ENCODE assay signal across 8 cellular contexts in the genomic region with DNA sequence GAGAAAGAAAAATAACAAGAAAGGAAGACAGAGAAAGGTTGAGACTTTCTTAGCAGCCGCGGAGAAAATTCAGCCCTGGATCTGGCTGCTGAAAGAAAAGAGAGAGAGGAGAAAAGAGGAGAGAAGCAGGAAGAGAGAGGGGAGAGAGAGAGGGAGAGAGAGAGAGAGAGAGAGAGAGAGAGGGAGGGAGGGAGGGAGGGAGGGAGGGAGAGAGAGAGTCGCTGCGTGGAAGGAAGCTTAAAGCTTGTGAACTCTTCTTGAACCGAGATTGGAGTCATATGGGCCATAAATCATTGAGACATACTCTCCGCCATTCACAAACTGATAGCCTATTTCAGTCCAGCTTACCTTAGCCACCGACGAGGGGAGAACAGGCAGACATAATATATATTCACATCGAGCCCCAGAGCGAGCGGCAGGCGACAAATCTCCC. TPM values are rescaled to one million over a fixed set of nuclear protein-coding genes. Genes with fewer than 3 reads are reported as not detected.
DNase-seq lines count a peak whose midpoint lies in the region; ATAC-seq and TF ChIP-seq lines count a peak whose summit lies in the region.

No MANE protein-coding gene starts in this region.

- no peaks in the 10 kb centered on the region for H3K27me3 ChIP-seq in rectal smooth muscle tissue (ENCODE audit: control insufficient read depth, insufficient read depth, low read length)

- no peak for DNase-seq in stimulated activated naive CD8-positive, alpha-beta T cell treated with anti-CD3 and anti-CD28 coated beads, Interleukin-15, Interleukin-2, amounts not matched to agents 100 U/mL and 50 U/mL, for 24 hours
- DNase-seq in SK-MEL-5 (ENCODE audit: low read depth, low spot score) (peak; percentile 8), foreskin fibroblast (peak; percentile 44 to 71), chondrocyte (ENCODE audit: low spot score) (no peak)

- H3K36me3 Mint-ChIP-seq in stimulated activated naive CD8-positive, alpha-beta T cell treated with anti-CD3 and anti-CD28 coated beads, Interleukin-15, Interleukin-2, amounts not matched to agents 100 ng/mL and 50 ng/mL, for 24 hours (ENCODE audit: low read depth), result no peaks in the 10 kb centered on the region
- no peaks in the 10 kb centered on the region for H3K36me3 Mint-ChIP-seq in chondrocyte (ENCODE audit: low read depth)

- H3K9ac ChIP-seq in rectal smooth muscle tissue (ENCODE audit: low read length), result no peak overlapping the region

- no peaks in the 10 kb centered on the region for H3K36me3 ChIP-seq in rectal smooth muscle tissue (ENCODE audit: control insufficient read depth, insufficient read depth, low read length)

- H3K4me3 Mint-ChIP-seq in stimulated activated naive CD8-positive, alpha-beta T cell treated with anti-CD3 and anti-CD28 coated beads, Interleukin-15, Interleukin-2, amounts not matched to agents 100 ng/mL and 50 ng/mL, for 24 hours, result peak overlapping the region; percentile 82
- no peak overlapping the region for H3K4me3 Mint-ChIP-seq in chondrocyte (ENCODE audit: unreplicated experiment)

- no peak overlapping the region for H3K27ac Mint-ChIP-seq in stimulated activated naive CD8-positive, alpha-beta T cell treated with anti-CD3 and anti-CD28 coated beads, Interleukin-15, Interleukin-2, amounts not matched to agents 100 ng/mL and 50 ng/mL, for 24 hours
- H3K27ac Mint-ChIP-seq in chondrocyte (ENCODE audit: unreplicated experiment), result no peak overlapping the region

- peaks cover 37% of the 10 kb centered on the region for H3K27me3 Mint-ChIP-seq in stimulated activated naive CD8-positive, alpha-beta T cell treated with anti-CD3 and anti-CD28 coated beads, Interleukin-15, Interleukin-2, amounts not matched to agents 100 ng/mL and 50 ng/mL, for 24 hours
- peaks cover 84% of the 10 kb centered on the region for H3K27me3 Mint-ChIP-seq in chondrocyte (ENCODE audit: low read depth)

- no peak for TF ChIP-seq CTCF in foreskin fibroblast (IDR thresholded peaks at IDR 0.05; ENCODE audit: low read depth, low read length)
- no peak for TF ChIP-seq CTCF in chondrocyte (IDR thresholded peaks at IDR 0.05)

- in situ Hi-C loops in SK-MEL-5 (cut with HindIII; ENCODE audit: low pct_unique_long_range_greater_than_20kb, low sequenced_read_pairs), result no loop called here

- peaks cover 5% of the 10 kb centered on the region for H3K4me1 Mint-ChIP-seq in stimulated activated naive CD8-positive, alpha-beta T cell treated with anti-CD3 and anti-CD28 coated beads, Interleukin-15, Interleukin-2, amounts not matched to agents 100 ng/mL and 50 ng/mL, for 24 hours (ENCODE audit: low read depth)
- peaks cover 10% of the 10 kb centered on the region for H3K4me1 Mint-ChIP-seq in chondrocyte (ENCODE audit: low read depth)

- H3K9me3 Mint-ChIP-seq in stimulated activated naive CD8-positive, alpha-beta T cell treated with anti-CD3 and anti-CD28 coated beads, Interleukin-15, Interleukin-2, amounts not matched to agents 100 ng/mL and 50 ng/mL, for 24 hours, result no peaks in the 10 kb centered on the region
- H3K9me3 Mint-ChIP-seq in chondrocyte (ENCODE audit: low read depth), result no peaks in the 10 kb centered on the region

- peaks cover 67% of the 10 kb centered on the region for H3K4me1 ChIP-seq in rectal smooth muscle tissue (ENCODE audit: control insufficient read depth, insufficient read depth, low read length)

- H3K27ac ChIP-seq in rectal smooth muscle tissue (ENCODE audit: low read depth, low read length), result peak overlapping the region; percentile 98

- ATAC-seq in stimulated activated naive CD8-positive, alpha-beta T cell treated with anti-CD3 and anti-CD28 coated beads, Interleukin-15, Interleukin-2, amounts not matched to agents 100 U/mL and 50 U/mL, for 24 hours, result no peak
- ATAC-seq in GM18520 (IDR thresholded peaks at IDR 0.05; ENCODE audit: unreplicated experiment) (no peak), GM18873 (IDR thresholded peaks at IDR 0.05; ENCODE audit: low FRiP score, unreplicated experiment) (no peak)

- H3K4me3 ChIP-seq in foreskin fibroblast (ENCODE audit: low read depth in 1 of 2, low read length in 2 of 2) (peak overlapping the region; percentile 15 to 22), rectal smooth muscle tissue (ENCODE audit: low read length) (peak overlapping the region; percentile 34)

RNA-seq across cellular contexts. Expression of gene HOXB2, which starts 10.3 kb away (rescaled TPM):
- total RNA-seq in SK-MEL-5 (2014; rRNA removed; shearing (Covaris generic)), result not detected in 2 replicates
- polyA plus RNA-seq in SK-MEL-5 (2015; cell fraction: cytosol; rRNA removed), result 0.30 TPM in 1 of 2 replicates, not detected in the other
- polyA plus RNA-seq in SK-MEL-5 (2015; cell fraction: nucleus; rRNA removed), result not detected in 2 replicates
- total RNA-seq in chondrocyte, result 0.72 TPM in 2 of 3 replicates, not detected in the other

RNA-seq across cellular contexts. Expression of gene HOXB4, which starts 23.0 kb away (rescaled TPM):
- 0.16 and 0.48 TPM in 2 replicates for total RNA-seq in SK-MEL-5 (2014; rRNA removed; shearing (Covaris generic))
- 0.08 TPM in 2 replicates for polyA plus RNA-seq in SK-MEL-5 (2015; cell fraction: cytosol; rRNA removed)
- 0.75 and 1.8 TPM in 2 replicates for polyA plus RNA-seq in SK-MEL-5 (2015; cell fraction: nucleus; rRNA removed)
- not detected in 3 replicates for total RNA-seq in chondrocyte

RNA-seq across cellular contexts. Expression of gene HOXB1, which starts 24.4 kb away (rescaled TPM):
- not detected in 2 replicates for total RNA-seq in SK-MEL-5 (2014; rRNA removed; shearing (Covaris generic))
- polyA plus RNA-seq in SK-MEL-5 (2015; cell fraction: cytosol; rRNA removed), result not detected in 2 replicates
- not detected in 2 replicates for polyA plus RNA-seq in SK-MEL-5 (2015; cell fraction: nucleus; rRNA removed)
- not detected in 3 replicates for total RNA-seq in chondrocyte

RNA-seq across cellular contexts. Expression of gene HOXB3, which starts 34.8 kb away (rescaled TPM):
- total RNA-seq in SK-MEL-5 (2014; rRNA removed; shearing (Covaris generic)), result 1.1 and 1.5 TPM in 2 replicates
- 1.8 and 2.6 TPM in 2 replicates for polyA plus RNA-seq in SK-MEL-5 (2015; cell fraction: cytosol; rRNA removed)
- polyA plus RNA-seq in SK-MEL-5 (2015; cell fraction: nucleus; rRNA removed), result 21.2 and 39.7 TPM in 2 replicates
- total RNA-seq in chondrocyte, result 0.18 to 0.57 TPM in 2 of 3 replicates, not detected in the other

RNA-seq across cellular contexts. Expression of gene HOXB5, which starts 38.4 kb away (rescaled TPM):
- not detected in 2 replicates for total RNA-seq in SK-MEL-5 (2014; rRNA removed; shearing (Covaris generic))
- polyA plus RNA-seq in SK-MEL-5 (2015; cell fraction: cytosol; rRNA removed), result 0.65 and 1.8 TPM in 2 replicates
- polyA plus RNA-seq in SK-MEL-5 (2015; cell fraction: nucleus; rRNA removed), result 17.5 and 20.0 TPM in 2 replicates
- total RNA-seq in chondrocyte, result not detected in 3 replicates

Comparison
In these comparisons a context has a peak if more than half of its experiments do, and no peak if none do; other contexts are left out.
1. DNase-seq: peak in SK-MEL-5 (single experiment) and foreskin fibroblast (2 of 2); none in stimulated activated naive CD8-positive, alpha-beta T cell treated with anti-CD3 and anti-CD28 coated beads, Interleukin-15, Interleukin-2, amounts not matched to agents 100 U/mL and 50 U/mL, for 24 hours (single experiment) and chondrocyte (single experiment).